9 cellular contexts compared by ENCODE assay signal in the genomic region with DNA sequence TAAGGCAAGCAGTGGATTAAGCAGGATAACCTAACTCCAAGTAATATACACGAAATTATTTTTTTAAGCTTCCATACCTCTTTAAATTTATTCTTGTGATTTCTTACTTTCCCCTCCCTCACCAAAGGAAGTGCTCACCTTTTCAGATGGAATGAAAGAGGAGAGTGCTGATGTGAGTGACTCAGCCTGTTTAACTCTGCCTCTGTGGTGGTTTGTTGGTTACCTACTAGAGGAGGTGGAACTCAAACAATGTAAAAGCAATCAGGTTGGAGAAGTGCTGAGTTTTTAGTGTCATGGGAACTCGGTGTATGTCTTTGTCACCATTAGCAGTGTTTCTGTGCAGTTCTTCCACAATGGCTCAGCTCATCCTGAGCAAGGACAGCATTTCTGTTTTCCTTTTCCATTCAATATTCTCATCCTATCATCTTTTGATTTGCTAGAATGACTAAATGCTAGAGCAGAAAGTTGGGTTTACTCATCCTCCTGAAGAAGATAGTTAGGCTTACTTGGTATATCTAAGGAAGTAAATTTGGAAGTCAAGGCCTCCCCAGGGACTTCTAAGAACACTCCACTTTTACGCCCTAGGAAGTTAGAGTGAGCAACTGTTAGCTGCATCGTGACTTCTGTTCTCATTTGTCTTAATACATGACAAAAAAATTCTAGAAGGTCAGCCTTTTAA. TPM values are rescaled to one million over a fixed set of nuclear protein-coding genes. Genes with fewer than 3 reads are reported as not detected.
A peak's percentile ranks its signal among the peaks of the same experiment; 100 is the strongest.
DNase-seq lines count a peak whose midpoint lies in the region; ATAC-seq, FAIRE-seq and TF ChIP-seq lines count a peak whose summit lies in the region.
"Had no signal": no experiment of that assay in that cellular context is flagged by ENCODE, and none has a peak within 500 bp of the region (broad histone marks: within the 10 kb centered on the region; RNA-seq: fewer than 3 reads in every experiment).

No MANE protein-coding gene starts in this region.

- DNase-seq in GM23338 (ENCODE audit: low spot score) = peak; percentile 55
- peak; percentile 46 for DNase-seq in activated CD8-positive, alpha-beta T cell treated with anti-CD3 and anti-CD28 coated beads, Interleukin-2, amount 10 ng/mL, durations not matched to agents 7 days and 5 days
- no peak for DNase-seq in occipital lobe (lab: John Stamatoyannopoulos, UW)
- DNase-seq in D721Med (ENCODE audit: insufficient read length, low spot score) = no peak
- no peak for DNase-seq in mesenchymal stem cell
- DNase-seq in ovary = no peak

- H2BK15ac ChIP-seq in mesenchymal stem cell (ENCODE audit: low read depth, poor library complexity, severe bottlenecking) = no peak overlapping the region

- H4K8ac ChIP-seq in mesenchymal stem cell (ENCODE audit: low read length) = no peak overlapping the region

- peaks cover 94% of the 10 kb centered on the region for H3K79me2 ChIP-seq in ACC112 (ENCODE audit: control insufficient read depth, insufficient read depth, low read length, unreplicated experiment)
- peaks cover 100% of the 10 kb centered on the region for H3K79me2 ChIP-seq in GM23338 (replicated peaks; ENCODE audit: insufficient read depth)

- intact Hi-C loops in ovary (cut with DNase I) = loop anchor here in 1 of 4 donors (10.0 kb wide), 1 partner anchor 129 kb away; no protein-coding TSS in a partner anchor

- H3K14ac ChIP-seq in mesenchymal stem cell (ENCODE audit: low read length in 2 of 2) = no peak overlapping the region

- H2BK12ac ChIP-seq in mesenchymal stem cell (ENCODE audit: low read length in 2 of 2) = no peak overlapping the region

- H2BK5ac ChIP-seq in mesenchymal stem cell (ENCODE audit: low read depth, low read length, poor library complexity, severe bottlenecking) = no peak overlapping the region

- H3K9me2 ChIP-seq in GM23338 (ENCODE audit: insufficient read depth) = no peaks in the 10 kb centered on the region

- H4K91ac ChIP-seq in mesenchymal stem cell (ENCODE audit: low read length) = no peak overlapping the region

- peak; percentile 60 for ATAC-seq in GM23338
- peak; percentile 50 for ATAC-seq in activated CD8-positive, alpha-beta T cell treated with anti-CD3 and anti-CD28 coated beads, Interleukin-2, amount 10 ng/mL, durations not matched to agents 7 days and 5 days

- no peak overlapping the region for H3K23ac ChIP-seq in mesenchymal stem cell (ENCODE audit: low read length in 2 of 2)

- peak overlapping the region; percentile 90 for H3K27ac Mint-ChIP-seq in GM23338
- peak overlapping the region; percentile 57 for H3K27ac Mint-ChIP-seq in activated CD8-positive, alpha-beta T cell treated with anti-CD3 and anti-CD28 coated beads, Interleukin-2, amount 10 ng/mL, durations not matched to agents 7 days and 5 days

- no peak overlapping the region for H3K4me3 ChIP-seq in ACC112 (ENCODE audit: low read depth, low read length)
- no peak overlapping the region for H3K4me3 ChIP-seq in GM23338
- H3K4me3 ChIP-seq in iPS-20b (ENCODE audit: low read length) = no peak overlapping the region
- no peak overlapping the region for H3K4me3 ChIP-seq in mesenchymal stem cell (ENCODE audit: insufficient read depth in 1 of 2, low read depth in 1 of 2, low read length in 2 of 2)
- H3K4me3 ChIP-seq in ovary = no peak overlapping the region
- H3K4me3 ChIP-seq: skin epidermis had no signal

- H3K4ac ChIP-seq in mesenchymal stem cell (ENCODE audit: low read depth in 1 of 2, low read length in 2 of 2) = no peak overlapping the region

- POLR2A ChIA-PET in activated CD8-positive, alpha-beta T cell treated with anti-CD3 and anti-CD28 coated beads, Interleukin-2, amount 10 ng/mL, durations not matched to agents 7 days and 5 days (lab: Charles Lee) = interaction anchor here (1.4 kb wide), 1 partner anchor 44 kb away, joined by 3 read pairs; no protein-coding TSS in a partner anchor

- H3K36me3 Mint-ChIP-seq in GM23338 (ENCODE audit: low read depth) = no peaks in the 10 kb centered on the region
- H3K36me3 Mint-ChIP-seq in activated CD8-positive, alpha-beta T cell treated with anti-CD3 and anti-CD28 coated beads, Interleukin-2, amount 10 ng/mL, durations not matched to agents 7 days and 5 days (ENCODE audit: low read depth) = peaks cover 37% of the 10 kb centered on the region

- H3K4me3 Mint-ChIP-seq in GM23338 = 0 out of 3 replicates have a peak overlapping the region, but pooled peaks have one; percentile 8
- no peak overlapping the region for H3K4me3 Mint-ChIP-seq in activated CD8-positive, alpha-beta T cell treated with anti-CD3 and anti-CD28 coated beads, Interleukin-2, amount 10 ng/mL, durations not matched to agents 7 days and 5 days

- no peak overlapping the region for H2BK120ac ChIP-seq in mesenchymal stem cell (ENCODE audit: low read depth, low read length)

- H3K27me3 ChIP-seq in ACC112 (ENCODE audit: insufficient read depth, low read length) (no peaks in the 10 kb centered on the region), GM23338 (ENCODE audit: insufficient read depth) (no peaks in the 10 kb centered on the region), iPS-20b (ENCODE audit: insufficient read depth, low read length) (no peaks in the 10 kb centered on the region), mesenchymal stem cell (ENCODE audit: control insufficient read depth in 1 of 2, insufficient read depth in 1 of 2, low read length in 2 of 2) (no peaks in the 10 kb centered on the region), ovary (no peaks in the 10 kb centered on the region)

- H3K4me2 ChIP-seq in GM23338 = peak overlapping the region; percentile 29; the same call in 1 of the 2 replicates
- H3K4me2 ChIP-seq in mesenchymal stem cell (ENCODE audit: low read length, poor library complexity, severe bottlenecking) = no peak overlapping the region

- peaks cover 8% of the 10 kb centered on the region for H4K20me1 ChIP-seq in GM23338 (replicated peaks; ENCODE audit: insufficient read depth)

- no peak for TF ChIP-seq POLR2A in ovary (IDR thresholded peaks at IDR 0.05)

- no peak for TF ChIP-seq EP300 in ovary (IDR thresholded peaks at IDR 0.05)

- H3F3A ChIP-seq in GM23338 (replicated peaks; ENCODE audit: low read depth) = no peaks in the 10 kb centered on the region

- no peaks in the 10 kb centered on the region for H3K36me3 ChIP-seq in ACC112 (ENCODE audit: insufficient read depth, low read length)
- H3K36me3 ChIP-seq in GM23338 (ENCODE audit: insufficient read depth) = no peaks in the 10 kb centered on the region
- no peaks in the 10 kb centered on the region for H3K36me3 ChIP-seq in iPS-20b (ENCODE audit: insufficient read depth, low read depth, low read length)
- H3K36me3 ChIP-seq in mesenchymal stem cell (ENCODE audit: control insufficient read depth in 1 of 2, insufficient read depth in 2 of 2, low read depth in 1 of 2, low read length in 2 of 2) = peaks cover 0 to 7% of the 10 kb centered on the region in 2 experiments
- no peaks in the 10 kb centered on the region for H3K36me3 ChIP-seq in ovary

- H3K9me3 ChIP-seq in iPS-20b (ENCODE audit: insufficient read depth, low read depth, low read length) (no peaks in the 10 kb centered on the region), mesenchymal stem cell (ENCODE audit: control insufficient read depth, low read length) (no peaks in the 10 kb centered on the region), ovary (no peaks in the 10 kb centered on the region)

- peaks cover 6% of the 10 kb centered on the region for H3K79me1 ChIP-seq in mesenchymal stem cell (replicated peaks; ENCODE audit: low read length, poor library complexity, severe bottlenecking)

- H2AFZ ChIP-seq in ACC112 (ENCODE audit: low read length, unreplicated experiment) (no peak overlapping the region), GM23338 (no peak overlapping the region), mesenchymal stem cell (ENCODE audit: low read depth, low read length) (no peak overlapping the region)

- peak overlapping the region; percentile 25 for H3K27ac ChIP-seq in ACC112 (ENCODE audit: low read depth, low read length)
- H3K27ac ChIP-seq in GM23338 (ENCODE audit: low read depth) = peak overlapping the region; percentile 62
- no peak overlapping the region for H3K27ac ChIP-seq in iPS-20b (ENCODE audit: low read length)
- no peak overlapping the region for H3K27ac ChIP-seq in mesenchymal stem cell (ENCODE audit: low read length, poor library complexity, severe bottlenecking)
- H3K27ac ChIP-seq in ovary = no peak overlapping the region

- CTCF ChIA-PET in activated CD8-positive, alpha-beta T cell treated with anti-CD3 and anti-CD28 coated beads, Interleukin-2, amount 10 ng/mL, durations not matched to agents 7 days and 5 days (lab: Charles Lee) = interaction anchor here (0.6 to 2.9 kb wide), 3 partner anchors 64 to 129 kb away, joined by 3 to 14 read pairs (median 4); no protein-coding TSS in a partner anchor

- TF ChIP-seq CTCF in GM23338 (conservative IDR thresholded peaks at IDR 0.05; ENCODE audit: low read depth in 2 of 2) (no peak), D721Med (IDR thresholded peaks at IDR 0.05; ENCODE audit: insufficient read depth, missing control alignments) (no peak), ovary (IDR thresholded peaks at IDR 0.05) (no peak)

- H3K18ac ChIP-seq in mesenchymal stem cell (ENCODE audit: low read depth in 1 of 2, low read length in 2 of 2) = peak overlapping the region in 1 of 2 experiments; percentile 43

- no peaks in the 10 kb centered on the region for H3K9me3 Mint-ChIP-seq in GM23338
- H3K9me3 Mint-ChIP-seq in activated CD8-positive, alpha-beta T cell treated with anti-CD3 and anti-CD28 coated beads, Interleukin-2, amount 10 ng/mL, durations not matched to agents 7 days and 5 days (ENCODE audit: insufficient read depth) = no peaks in the 10 kb centered on the region

- H3K9ac ChIP-seq in iPS-20b (ENCODE audit: low read depth, low read length) (peak overlapping the region; percentile 8; the same call in 1 of the 2 replicates), mesenchymal stem cell (ENCODE audit: low read length) (no peak overlapping the region)

- 90% methylated on average over 1 of the region's 4 CpGs for WGBS in mesenchymal stem cell
- 57 to 63% (median 61%) methylated on average over 4 of the region's 4 CpGs for WGBS in ovary, 3 donors

- H2AK5ac ChIP-seq in mesenchymal stem cell (ENCODE audit: low read length, severe bottlenecking) = no peak overlapping the region

- H3K4me1 Mint-ChIP-seq in GM23338 = peaks cover 70% of the 10 kb centered on the region
- H3K4me1 Mint-ChIP-seq in activated CD8-positive, alpha-beta T cell treated with anti-CD3 and anti-CD28 coated beads, Interleukin-2, amount 10 ng/mL, durations not matched to agents 7 days and 5 days (ENCODE audit: low read depth) = peaks cover 74% of the 10 kb centered on the region

- no peak for FAIRE-seq in D721Med (lab: Jason Lieb, UNC)

- H3K4me1 ChIP-seq in ACC112 (ENCODE audit: control insufficient read depth, insufficient read depth, low read length, unreplicated experiment) (peaks cover 27% of the 10 kb centered on the region), GM23338 (ENCODE audit: insufficient read depth) (peaks cover 65% of the 10 kb centered on the region), iPS-20b (ENCODE audit: insufficient read depth, low read length) (peaks cover 54% of the 10 kb centered on the region), mesenchymal stem cell (ENCODE audit: control insufficient read depth, insufficient read depth, low read depth, low read length) (peaks cover 2% of the 10 kb centered on the region), ovary (ENCODE audit: insufficient read depth) (peaks cover 4% of the 10 kb centered on the region)

- H3K27me3 Mint-ChIP-seq in GM23338 (ENCODE audit: insufficient read depth, low read depth, poor library complexity) = peaks cover 4% of the 10 kb centered on the region
- no peaks in the 10 kb centered on the region for H3K27me3 Mint-ChIP-seq in activated CD8-positive, alpha-beta T cell treated with anti-CD3 and anti-CD28 coated beads, Interleukin-2, amount 10 ng/mL, durations not matched to agents 7 days and 5 days (ENCODE audit: low read depth)

RNA-seq across cellular contexts. Expression of a gene that starts 6.0 kb away (rescaled TPM):
- 75.1 and 767 TPM in 2 replicates for total RNA-seq in GM23338 (2014; rRNA removed; shearing (Covaris generic))
- polyA plus RNA-seq in GM23338 (2016; fragmentation: Nextera tagmentation; extraction: Ambion mirVana) (57.0 and 68.5 TPM in 2 replicates), ovary (10 to 100 TPM; 69.6 to 81.0 TPM)
- 100 to 1,000 TPM; 172 to 200 TPM for total RNA-seq in activated CD8-positive, alpha-beta T cell treated with anti-CD3 and anti-CD28 coated beads, Interleukin-2, amount 10 ng/mL, durations not matched to agents 7 days and 5 days
- total RNA-seq in occipital lobe (109 TPM), ovary (100 to 1,000 TPM in 1 of 7 donors, 10 to 100 TPM in 6; 65.3 to 110 (median 85.5) TPM)
- 75.7 TPM for polyA plus RNA-seq in mesenchymal stem cell (2013, experiment 1 of 2)
- 72.5 TPM for polyA plus RNA-seq in mesenchymal stem cell (2013, experiment 2 of 2)

Comparison
In these comparisons a context has a peak if more than half of its experiments do, and no peak if none do; other contexts are left out.
1. H3K27ac ChIP-seq: peak in ACC112 (single experiment) and GM23338 (single experiment); none in iPS-20b (single experiment), mesenchymal stem cell (single experiment) and ovary (0 of 2).
2. DNase-seq: peak in GM23338 (single experiment) and activated CD8-positive, alpha-beta T cell treated with anti-CD3 and anti-CD28 coated beads, Interleukin-2, amount 10 ng/mL, durations not matched to agents 7 days and 5 days (single experiment); none in occipital lobe (single experiment), D721Med (single experiment), mesenchymal stem cell (single experiment) and ovary (0 of 5).